28 cellular contexts compared by ENCODE assay signal in genomic region chr4:175905939-175906338, GRCh38.
"Had no signal": no experiment of that assay in that cellular context is flagged by ENCODE, and none has a peak within 500 bp of the region (broad histone marks: within the 10 kb centered on the region; RNA-seq: fewer than 3 reads in every experiment).

No MANE protein-coding gene starts in this region.

- H3K27me3 Mint-ChIP-seq: activated CD4-positive, alpha-beta memory T cell treated with anti-CD3 and anti-CD28 coated beads, Interleukin-2, amount 10 ng/mL, durations not matched to agents 7 days and 5 days; activated CD4-positive, alpha-beta T cell treated with anti-CD3 and anti-CD28 coated beads, Interleukin-2, amount 10 ng/mL, durations not matched to agents 7 days and 5 days; activated naive CD4-positive, alpha-beta T cell treated with anti-CD3 and anti-CD28 coated beads, Interleukin-2, amount 10 ng/mL, durations not matched to agents 7 days and 5 days; activated naive CD8-positive, alpha-beta T cell treated with anti-CD3 and anti-CD28 coated beads, Interleukin-2, amount 10 ng/mL, durations not matched to agents 7 days and 5 days; T-cell had no signal

- H3K4me1 Mint-ChIP-seq: activated CD4-positive, alpha-beta memory T cell treated with anti-CD3 and anti-CD28 coated beads, Interleukin-2, amount 10 ng/mL, durations not matched to agents 7 days and 5 days; activated CD4-positive, alpha-beta T cell treated with anti-CD3 and anti-CD28 coated beads, Interleukin-2, amount 10 ng/mL, durations not matched to agents 7 days and 5 days; activated naive CD4-positive, alpha-beta T cell treated with anti-CD3 and anti-CD28 coated beads, Interleukin-2, amount 10 ng/mL, durations not matched to agents 7 days and 5 days; activated naive CD8-positive, alpha-beta T cell treated with anti-CD3 and anti-CD28 coated beads, Interleukin-2, amount 10 ng/mL, durations not matched to agents 7 days and 5 days; activated T-helper 17 cell treated with anti-CD3 and anti-CD28 coated beads, Interleukin-2, amount 50 U/mL, for 72 hours; T-cell had no signal

- DNase-seq: activated CD4-positive, alpha-beta memory T cell treated with anti-CD3 and anti-CD28 coated beads, Interleukin-2, amount 10 ng/mL, durations not matched to agents 7 days and 5 days; activated CD4-positive, alpha-beta T cell treated with anti-CD3 and anti-CD28 coated beads, Interleukin-2, amount 10 ng/mL, durations not matched to agents 7 days and 5 days; activated CD4-positive, CD25-positive, alpha-beta regulatory T cell; activated gamma-delta T cell; activated naive CD4-positive, alpha-beta T cell treated with anti-CD3 and anti-CD28 coated beads, Interleukin-2, amount 10 ng/mL, durations not matched to agents 7 days and 5 days; activated naive CD8-positive, alpha-beta T cell treated with anti-CD3 and anti-CD28 coated beads, Interleukin-2, amount 10 ng/mL, durations not matched to agents 7 days and 5 days; activated T-cell treated with anti-CD3 and anti-CD28 coated beads for 4 hours; activated T-cell treated with anti-CD3 and anti-CD28 coated beads, Interleukin-2, amount 50 U/mL, for 48 hours; adrenal gland; body of pancreas; IMR-90; KBM-7; NCI-H1048; NCI-H146; NCI-H1930; NCI-H345; NCI-H510A; NCI-H526 treated with DMSO at 0.1 percent for 48 hours; NK-92 treated with Interleukin-12 subunit alpha and Interleukin-12 subunit beta, amount 100 ng/mL, for 24 hours; OCI-M1; RPMI8226; T-cell had no signal

- ATAC-seq: activated T-helper 17 cell treated with anti-CD3 and anti-CD28 coated beads, Interleukin-2, amount 50 U/mL, for 72 hours; body of pancreas; Panc1; Right ventricle myocardium inferior; T-cell had no signal

- H3K9me3 Mint-ChIP-seq: activated CD4-positive, alpha-beta memory T cell treated with anti-CD3 and anti-CD28 coated beads, Interleukin-2, amount 10 ng/mL, durations not matched to agents 7 days and 5 days; activated CD4-positive, alpha-beta T cell treated with anti-CD3 and anti-CD28 coated beads, Interleukin-2, amount 10 ng/mL, durations not matched to agents 7 days and 5 days; activated naive CD4-positive, alpha-beta T cell treated with anti-CD3 and anti-CD28 coated beads, Interleukin-2, amount 10 ng/mL, durations not matched to agents 7 days and 5 days; activated naive CD8-positive, alpha-beta T cell treated with anti-CD3 and anti-CD28 coated beads, Interleukin-2, amount 10 ng/mL, durations not matched to agents 7 days and 5 days; T-cell had no signal

- H3K27me3 ChIP-seq: adrenal gland, ascending aorta, body of pancreas had no signal

- H3K9me3 ChIP-seq: adrenal gland, ascending aorta, body of pancreas had no signal

- H3K4me3 ChIP-seq: adrenal gland, ascending aorta, body of pancreas, SK-N-MC had no signal

- H3K4me1 ChIP-seq: adrenal gland, ascending aorta, body of pancreas had no signal

- H3K27ac ChIP-seq: adrenal gland, ascending aorta, body of pancreas, SK-N-MC, VCaP had no signal

- H3K36me3 ChIP-seq: adrenal gland, ascending aorta had no signal

- H3K4me3 Mint-ChIP-seq: activated CD4-positive, alpha-beta memory T cell treated with anti-CD3 and anti-CD28 coated beads, Interleukin-2, amount 10 ng/mL, durations not matched to agents 7 days and 5 days; activated CD4-positive, alpha-beta T cell treated with anti-CD3 and anti-CD28 coated beads, Interleukin-2, amount 10 ng/mL, durations not matched to agents 7 days and 5 days; activated naive CD4-positive, alpha-beta T cell treated with anti-CD3 and anti-CD28 coated beads, Interleukin-2, amount 10 ng/mL, durations not matched to agents 7 days and 5 days; activated naive CD8-positive, alpha-beta T cell treated with anti-CD3 and anti-CD28 coated beads, Interleukin-2, amount 10 ng/mL, durations not matched to agents 7 days and 5 days; activated T-helper 17 cell treated with anti-CD3 and anti-CD28 coated beads, Interleukin-2, amount 50 U/mL, for 72 hours; T-cell had no signal

- H3K27ac Mint-ChIP-seq: activated CD4-positive, alpha-beta memory T cell treated with anti-CD3 and anti-CD28 coated beads, Interleukin-2, amount 10 ng/mL, durations not matched to agents 7 days and 5 days; activated CD4-positive, alpha-beta T cell treated with anti-CD3 and anti-CD28 coated beads, Interleukin-2, amount 10 ng/mL, durations not matched to agents 7 days and 5 days; activated naive CD4-positive, alpha-beta T cell treated with anti-CD3 and anti-CD28 coated beads, Interleukin-2, amount 10 ng/mL, durations not matched to agents 7 days and 5 days; activated naive CD8-positive, alpha-beta T cell treated with anti-CD3 and anti-CD28 coated beads, Interleukin-2, amount 10 ng/mL, durations not matched to agents 7 days and 5 days; activated T-helper 17 cell treated with anti-CD3 and anti-CD28 coated beads, Interleukin-2, amount 50 U/mL, for 72 hours; T-cell had no signal

- H3K36me3 Mint-ChIP-seq: activated naive CD4-positive, alpha-beta T cell treated with anti-CD3 and anti-CD28 coated beads, Interleukin-2, amount 10 ng/mL, durations not matched to agents 7 days and 5 days; activated naive CD8-positive, alpha-beta T cell treated with anti-CD3 and anti-CD28 coated beads, Interleukin-2, amount 10 ng/mL, durations not matched to agents 7 days and 5 days; T-cell had no signal
